1 cellular context compared by ENCODE assay signal in the genomic region with DNA sequence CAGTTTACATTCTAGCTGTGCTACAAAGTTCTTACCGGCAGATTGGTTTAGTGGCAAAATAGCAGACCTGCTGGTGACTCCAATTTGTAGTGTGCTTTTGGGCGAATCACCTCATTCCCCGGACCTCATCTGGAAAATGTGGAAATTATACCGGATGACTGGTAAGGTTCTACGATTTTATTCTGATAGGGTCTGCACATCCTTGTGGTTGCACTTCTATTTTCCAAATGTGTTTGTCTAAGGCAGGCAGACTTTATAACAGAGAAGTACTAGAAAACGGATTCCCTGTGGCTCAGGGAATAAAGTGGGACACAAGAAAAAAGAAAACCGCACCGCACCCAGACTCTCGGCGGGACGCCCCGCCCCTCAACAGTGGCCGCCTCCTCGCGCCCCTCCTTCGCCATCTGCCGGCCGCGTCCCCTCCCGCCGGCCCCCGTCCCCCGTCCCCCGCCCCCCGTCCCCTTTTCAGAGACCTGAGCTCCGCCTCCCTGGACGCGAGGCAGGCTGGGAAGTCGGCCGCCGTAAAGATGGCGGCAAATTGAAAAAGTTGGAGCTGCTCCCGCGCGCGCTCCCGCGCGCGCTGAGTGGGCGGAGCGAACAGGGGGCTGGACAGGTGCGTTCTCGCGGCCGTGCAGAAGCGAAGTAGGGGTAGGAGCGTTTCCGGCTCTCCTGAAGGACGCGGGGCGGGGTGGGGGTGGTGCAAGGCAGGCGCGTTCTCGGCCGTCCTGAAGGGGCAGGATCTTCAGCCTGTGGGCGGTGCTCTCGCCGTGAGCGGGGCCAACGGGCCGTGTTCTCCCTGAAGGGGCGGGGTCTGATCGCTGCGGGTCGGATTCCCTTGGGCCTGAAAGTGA.
TF ChIP-seq lines count a peak whose summit lies in the region.

No MANE protein-coding gene starts in this region.

TF ChIP-seq in H1, 55 proteins besides CTCF, POLR2A, EP300 and RAD21:
- TF ChIP-seq FOSL1 (IDR thresholded peaks at IDR 0.05; ENCODE audit: insufficient read depth, low read depth, low read length) (no peak), KDM5A (IDR thresholded peaks at IDR 0.05; ENCODE audit: low read length) (peak; percentile 59; the same call in 1 of the 2 replicates), PHF8 (conservative IDR thresholded peaks at IDR 0.05; ENCODE audit: low read depth, low read length) (peak; percentile 93), YY1 (IDR thresholded peaks at IDR 0.05; ENCODE audit: low read depth, low read length) (peak; percentile 95), TBP (IDR thresholded peaks at IDR 0.05; ENCODE audit: low read depth, low read length) (peak; percentile 71), POLR2AphosphoS5 (IDR thresholded peaks at IDR 0.05; ENCODE audit: low read depth, low read length) (peak; percentile 46; the same call in 1 of the 2 replicates), ASH2L (IDR thresholded peaks at IDR 0.05; ENCODE audit: low read length) (no peak), TAF1 (IDR thresholded peaks at IDR 0.05; ENCODE audit: low read depth, low read length) (peak; percentile 98), KDM4A (IDR thresholded peaks at IDR 0.05; ENCODE audit: low read depth, low read length, severe bottlenecking) (peak; percentile 48), CHD2 (IDR thresholded peaks at IDR 0.05; ENCODE audit: low read length) (peak; percentile 49; the same call in 1 of the 2 replicates), BCL11A (IDR thresholded peaks at IDR 0.05; ENCODE audit: low read depth in 2 of 2, low read length in 2 of 2) (no peak), TAF7 (optimal IDR thresholded peaks at IDR 0.05; ENCODE audit: borderline replicate concordance, low read depth, low read length) (peak; percentile 76)
- TF ChIP-seq, protein P1, sequence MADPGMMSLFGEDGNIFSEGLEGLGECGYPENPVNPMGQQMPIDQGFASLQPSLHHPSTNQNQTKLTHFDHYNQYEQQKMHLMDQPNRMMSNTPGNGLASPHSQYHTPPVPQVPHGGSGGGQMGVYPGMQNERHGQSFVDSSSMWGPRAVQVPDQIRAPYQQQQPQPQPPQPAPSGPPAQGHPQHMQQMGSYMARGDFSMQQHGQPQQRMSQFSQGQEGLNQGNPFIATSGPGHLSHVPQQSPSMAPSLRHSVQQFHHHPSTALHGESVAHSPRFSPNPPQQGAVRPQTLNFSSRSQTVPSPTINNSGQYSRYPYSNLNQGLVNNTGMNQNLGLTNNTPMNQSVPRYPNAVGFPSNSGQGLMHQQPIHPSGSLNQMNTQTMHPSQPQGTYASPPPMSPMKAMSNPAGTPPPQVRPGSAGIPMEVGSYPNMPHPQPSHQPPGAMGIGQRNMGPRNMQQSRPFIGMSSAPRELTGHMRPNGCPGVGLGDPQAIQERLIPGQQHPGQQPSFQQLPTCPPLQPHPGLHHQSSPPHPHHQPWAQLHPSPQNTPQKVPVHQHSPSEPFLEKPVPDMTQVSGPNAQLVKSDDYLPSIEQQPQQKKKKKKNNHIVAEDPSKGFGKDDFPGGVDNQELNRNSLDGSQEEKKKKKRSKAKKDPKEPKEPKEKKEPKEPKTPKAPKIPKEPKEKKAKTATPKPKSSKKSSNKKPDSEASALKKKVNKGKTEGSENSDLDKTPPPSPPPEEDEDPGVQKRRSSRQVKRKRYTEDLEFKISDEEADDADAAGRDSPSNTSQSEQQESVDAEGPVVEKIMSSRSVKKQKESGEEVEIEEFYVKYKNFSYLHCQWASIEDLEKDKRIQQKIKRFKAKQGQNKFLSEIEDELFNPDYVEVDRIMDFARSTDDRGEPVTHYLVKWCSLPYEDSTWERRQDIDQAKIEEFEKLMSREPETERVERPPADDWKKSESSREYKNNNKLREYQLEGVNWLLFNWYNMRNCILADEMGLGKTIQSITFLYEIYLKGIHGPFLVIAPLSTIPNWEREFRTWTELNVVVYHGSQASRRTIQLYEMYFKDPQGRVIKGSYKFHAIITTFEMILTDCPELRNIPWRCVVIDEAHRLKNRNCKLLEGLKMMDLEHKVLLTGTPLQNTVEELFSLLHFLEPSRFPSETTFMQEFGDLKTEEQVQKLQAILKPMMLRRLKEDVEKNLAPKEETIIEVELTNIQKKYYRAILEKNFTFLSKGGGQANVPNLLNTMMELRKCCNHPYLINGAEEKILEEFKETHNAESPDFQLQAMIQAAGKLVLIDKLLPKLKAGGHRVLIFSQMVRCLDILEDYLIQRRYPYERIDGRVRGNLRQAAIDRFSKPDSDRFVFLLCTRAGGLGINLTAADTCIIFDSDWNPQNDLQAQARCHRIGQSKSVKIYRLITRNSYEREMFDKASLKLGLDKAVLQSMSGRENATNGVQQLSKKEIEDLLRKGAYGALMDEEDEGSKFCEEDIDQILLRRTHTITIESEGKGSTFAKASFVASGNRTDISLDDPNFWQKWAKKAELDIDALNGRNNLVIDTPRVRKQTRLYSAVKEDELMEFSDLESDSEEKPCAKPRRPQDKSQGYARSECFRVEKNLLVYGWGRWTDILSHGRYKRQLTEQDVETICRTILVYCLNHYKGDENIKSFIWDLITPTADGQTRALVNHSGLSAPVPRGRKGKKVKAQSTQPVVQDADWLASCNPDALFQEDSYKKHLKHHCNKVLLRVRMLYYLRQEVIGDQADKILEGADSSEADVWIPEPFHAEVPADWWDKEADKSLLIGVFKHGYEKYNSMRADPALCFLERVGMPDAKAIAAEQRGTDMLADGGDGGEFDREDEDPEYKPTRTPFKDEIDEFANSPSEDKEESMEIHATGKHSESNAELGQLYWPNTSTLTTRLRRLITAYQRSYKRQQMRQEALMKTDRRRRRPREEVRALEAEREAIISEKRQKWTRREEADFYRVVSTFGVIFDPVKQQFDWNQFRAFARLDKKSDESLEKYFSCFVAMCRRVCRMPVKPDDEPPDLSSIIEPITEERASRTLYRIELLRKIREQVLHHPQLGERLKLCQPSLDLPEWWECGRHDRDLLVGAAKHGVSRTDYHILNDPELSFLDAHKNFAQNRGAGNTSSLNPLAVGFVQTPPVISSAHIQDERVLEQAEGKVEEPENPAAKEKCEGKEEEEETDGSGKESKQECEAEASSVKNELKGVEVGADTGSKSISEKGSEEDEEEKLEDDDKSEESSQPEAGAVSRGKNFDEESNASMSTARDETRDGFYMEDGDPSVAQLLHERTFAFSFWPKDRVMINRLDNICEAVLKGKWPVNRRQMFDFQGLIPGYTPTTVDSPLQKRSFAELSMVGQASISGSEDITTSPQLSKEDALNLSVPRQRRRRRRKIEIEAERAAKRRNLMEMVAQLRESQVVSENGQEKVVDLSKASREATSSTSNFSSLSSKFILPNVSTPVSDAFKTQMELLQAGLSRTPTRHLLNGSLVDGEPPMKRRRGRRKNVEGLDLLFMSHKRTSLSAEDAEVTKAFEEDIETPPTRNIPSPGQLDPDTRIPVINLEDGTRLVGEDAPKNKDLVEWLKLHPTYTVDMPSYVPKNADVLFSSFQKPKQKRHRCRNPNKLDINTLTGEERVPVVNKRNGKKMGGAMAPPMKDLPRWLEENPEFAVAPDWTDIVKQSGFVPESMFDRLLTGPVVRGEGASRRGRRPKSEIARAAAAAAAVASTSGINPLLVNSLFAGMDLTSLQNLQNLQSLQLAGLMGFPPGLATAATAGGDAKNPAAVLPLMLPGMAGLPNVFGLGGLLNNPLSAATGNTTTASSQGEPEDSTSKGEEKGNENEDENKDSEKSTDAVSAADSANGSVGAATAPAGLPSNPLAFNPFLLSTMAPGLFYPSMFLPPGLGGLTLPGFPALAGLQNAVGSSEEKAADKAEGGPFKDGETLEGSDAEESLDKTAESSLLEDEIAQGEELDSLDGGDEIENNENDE (IDR thresholded peaks at IDR 0.05; ENCODE audit: insufficient replicate concordance, low read length) = no peak
